ENCODE assay signal across 1 cellular context in the genomic region with DNA sequence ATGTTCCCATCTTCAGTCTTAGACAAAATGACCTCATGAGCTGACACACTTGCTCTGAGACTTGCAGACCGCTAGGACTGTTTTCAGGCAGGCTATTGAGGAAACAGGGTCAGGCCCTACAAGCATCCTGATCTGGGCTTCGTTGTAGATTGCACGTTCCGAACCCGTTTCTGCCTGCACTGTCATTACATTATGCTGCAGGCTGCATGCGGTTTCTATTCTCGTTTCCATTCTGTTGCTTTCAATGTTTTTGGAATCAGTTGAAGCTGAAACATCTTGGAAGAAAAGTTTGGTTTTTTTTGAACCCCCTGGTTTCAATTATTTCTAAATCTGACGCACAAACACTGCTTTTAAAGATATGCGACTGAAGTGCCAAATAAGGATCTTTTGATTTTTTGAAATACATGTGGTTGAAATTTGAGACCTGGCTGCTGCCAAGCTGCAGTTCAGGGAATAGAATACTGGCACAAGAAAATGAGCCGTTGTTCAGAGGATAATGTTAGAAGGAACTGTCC.
TF ChIP-seq lines count a peak whose summit lies in the region.

No MANE protein-coding gene starts in this region.

TF ChIP-seq in liver, 16 proteins besides CTCF, POLR2A, EP300 and RAD21 (continued from another document):
- TF ChIP-seq, protein P1, sequence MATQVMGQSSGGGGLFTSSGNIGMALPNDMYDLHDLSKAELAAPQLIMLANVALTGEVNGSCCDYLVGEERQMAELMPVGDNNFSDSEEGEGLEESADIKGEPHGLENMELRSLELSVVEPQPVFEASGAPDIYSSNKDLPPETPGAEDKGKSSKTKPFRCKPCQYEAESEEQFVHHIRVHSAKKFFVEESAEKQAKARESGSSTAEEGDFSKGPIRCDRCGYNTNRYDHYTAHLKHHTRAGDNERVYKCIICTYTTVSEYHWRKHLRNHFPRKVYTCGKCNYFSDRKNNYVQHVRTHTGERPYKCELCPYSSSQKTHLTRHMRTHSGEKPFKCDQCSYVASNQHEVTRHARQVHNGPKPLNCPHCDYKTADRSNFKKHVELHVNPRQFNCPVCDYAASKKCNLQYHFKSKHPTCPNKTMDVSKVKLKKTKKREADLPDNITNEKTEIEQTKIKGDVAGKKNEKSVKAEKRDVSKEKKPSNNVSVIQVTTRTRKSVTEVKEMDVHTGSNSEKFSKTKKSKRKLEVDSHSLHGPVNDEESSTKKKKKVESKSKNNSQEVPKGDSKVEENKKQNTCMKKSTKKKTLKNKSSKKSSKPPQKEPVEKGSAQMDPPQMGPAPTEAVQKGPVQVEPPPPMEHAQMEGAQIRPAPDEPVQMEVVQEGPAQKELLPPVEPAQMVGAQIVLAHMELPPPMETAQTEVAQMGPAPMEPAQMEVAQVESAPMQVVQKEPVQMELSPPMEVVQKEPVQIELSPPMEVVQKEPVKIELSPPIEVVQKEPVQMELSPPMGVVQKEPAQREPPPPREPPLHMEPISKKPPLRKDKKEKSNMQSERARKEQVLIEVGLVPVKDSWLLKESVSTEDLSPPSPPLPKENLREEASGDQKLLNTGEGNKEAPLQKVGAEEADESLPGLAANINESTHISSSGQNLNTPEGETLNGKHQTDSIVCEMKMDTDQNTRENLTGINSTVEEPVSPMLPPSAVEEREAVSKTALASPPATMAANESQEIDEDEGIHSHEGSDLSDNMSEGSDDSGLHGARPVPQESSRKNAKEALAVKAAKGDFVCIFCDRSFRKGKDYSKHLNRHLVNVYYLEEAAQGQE (IDR thresholded peaks at IDR 0.05), result no peak
- TF ChIP-seq JUND (IDR thresholded peaks at IDR 0.05) (no peak), HNF4G (IDR thresholded peaks at IDR 0.05) (no peak), NR2F2 (IDR thresholded peaks at IDR 0.05) (peak; percentile 55), EGR1 (IDR thresholded peaks at IDR 0.05; ENCODE audit: low read depth in 2 of 2) (no peak), HNF4A (conservative IDR thresholded peaks at IDR 0.05) (no peak), GABPA (IDR thresholded peaks at IDR 0.05 in 1 of 2, conservative IDR thresholded peaks at IDR 0.05 in 1 of 2) (no peak), SP1 (IDR thresholded peaks at IDR 0.05) (no peak), YY1 (IDR thresholded peaks at IDR 0.05) (no peak), TAF1 (conservative IDR thresholded peaks at IDR 0.05) (no peak)
- TF ChIP-seq, protein P2, sequence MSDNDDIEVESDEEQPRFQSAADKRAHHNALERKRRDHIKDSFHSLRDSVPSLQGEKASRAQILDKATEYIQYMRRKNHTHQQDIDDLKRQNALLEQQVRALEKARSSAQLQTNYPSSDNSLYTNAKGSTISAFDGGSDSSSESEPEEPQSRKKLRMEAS (IDR thresholded peaks at IDR 0.05), result no peak
TF ChIP-seq in liver: peak in this region for 2.
